8 cellular contexts compared by ENCODE assay signal in the genomic region with DNA sequence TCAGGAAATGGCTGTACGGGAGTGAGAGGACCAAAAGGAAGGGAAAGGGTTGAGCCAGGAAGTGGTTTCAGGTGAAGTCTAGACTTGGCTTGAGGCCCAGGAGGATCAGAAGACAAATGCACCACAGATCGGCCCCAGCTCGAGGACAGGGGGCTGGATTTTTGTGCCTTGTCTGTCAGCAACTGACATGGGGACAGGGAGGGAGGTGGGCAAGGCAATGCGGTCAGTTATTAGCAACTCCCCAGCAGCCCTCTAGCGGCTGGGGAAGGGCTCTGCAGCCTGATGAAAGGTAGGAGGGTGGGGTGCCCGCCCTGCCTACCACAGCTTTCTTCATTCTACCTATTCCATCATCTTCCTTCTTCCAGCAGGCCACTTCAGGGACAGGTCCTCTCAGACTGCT. TPM values are rescaled to one million over a fixed set of nuclear protein-coding genes. Genes with fewer than 3 reads are reported as not detected.
DNase-seq lines count a peak whose midpoint lies in the region; ATAC-seq, FAIRE-seq and TF ChIP-seq lines count a peak whose summit lies in the region.

No MANE protein-coding gene starts in this region.

- FAIRE-seq in H54 (lab: Jason Lieb, UNC), result no peak
- FAIRE-seq in astrocyte (lab: Jason Lieb, UNC), result no peak

- TF ChIP-seq CTCF in MM.1S (IDR thresholded peaks at IDR 0.05; ENCODE audit: low read length) (peak; percentile 75), astrocyte (IDR thresholded peaks at IDR 0.05; ENCODE audit: insufficient read depth, low read depth, low read length) (peak; percentile 64), left lung (IDR thresholded peaks at IDR 0.05) (peak; percentile 68 to 79), omental fat pad (IDR thresholded peaks at IDR 0.05) (no peak)

- H3K27ac Mint-ChIP-seq in astrocyte (ENCODE audit: unreplicated experiment), result no peak overlapping the region

- H4K20me1 ChIP-seq in MM.1S (ENCODE audit: insufficient read depth, low read length), result no peaks in the 10 kb centered on the region
- no peaks in the 10 kb centered on the region for H4K20me1 ChIP-seq in astrocyte (ENCODE audit: insufficient read depth, low read length)

- no peak for TF ChIP-seq POLR2A in H54 (IDR thresholded peaks at IDR 0.05; ENCODE audit: low read depth, low read length)

- H2AFZ ChIP-seq in MM.1S (ENCODE audit: low read length), result peak overlapping the region; percentile 57; the same call in 1 of the 2 replicates
- peak overlapping the region; percentile 39 for H2AFZ ChIP-seq in astrocyte (ENCODE audit: low read depth, low read length)

- no peaks in the 10 kb centered on the region for H3K36me3 Mint-ChIP-seq in astrocyte (ENCODE audit: low read depth, unreplicated experiment)

- DNase-seq in A172 (ENCODE audit: low spot score) (peak; percentile 36), Daoy (ENCODE audit: low read depth) (peak; percentile 44), H54 (ENCODE audit: insufficient read length, low spot score) (peak; percentile 24), MM.1S (peak; percentile 26), astrocyte (ENCODE audit: low read depth) (no peak), left lung (peak; percentile 36 to 82), HCEC 1CT (no peak), omental fat pad (ENCODE audit: low spot score) (no peak)

- no peaks in the 10 kb centered on the region for H3K9me3 ChIP-seq in MM.1S (replicated peaks; ENCODE audit: insufficient read depth, low read length)
- H3K9me3 ChIP-seq in astrocyte (ENCODE audit: insufficient read depth, low read depth, low read length), result no peaks in the 10 kb centered on the region
- H3K9me3 ChIP-seq in left lung, result no peaks in the 10 kb centered on the region

- no peaks in the 10 kb centered on the region for H3K36me3 ChIP-seq in MM.1S (replicated peaks; ENCODE audit: insufficient read depth, low read length)
- no peaks in the 10 kb centered on the region for H3K36me3 ChIP-seq in astrocyte (ENCODE audit: insufficient read depth, low read length)
- H3K36me3 ChIP-seq in left lung, result no peaks in the 10 kb centered on the region

- H3K9me3 Mint-ChIP-seq in astrocyte (ENCODE audit: unreplicated experiment), result no peaks in the 10 kb centered on the region

- no peaks in the 10 kb centered on the region for H3K27me3 ChIP-seq in MM.1S (replicated peaks; ENCODE audit: insufficient read depth, low read length)
- H3K27me3 ChIP-seq in astrocyte (ENCODE audit: insufficient read depth, low read length), result no peaks in the 10 kb centered on the region
- H3K27me3 ChIP-seq in left lung, result no peaks in the 10 kb centered on the region

- H3K4me2 ChIP-seq in MM.1S (ENCODE audit: low read depth, low read length) (no peak overlapping the region; the same call in 1 of the 2 replicates), astrocyte (ENCODE audit: low read length) (no peak overlapping the region)

- ATAC-seq in left lung (peak; percentile 90), omental fat pad (ENCODE audit: low FRiP score) (no peak)

- no peaks in the 10 kb centered on the region for H3K9me2 ChIP-seq in MM.1S (replicated peaks; ENCODE audit: insufficient read depth, low read length)

- H3K4me1 ChIP-seq in MM.1S (ENCODE audit: low read length) (peaks cover 5% of the 10 kb centered on the region; the same call in 1 of the 2 replicates), astrocyte (ENCODE audit: insufficient read depth, low read length) (no peaks in the 10 kb centered on the region), left lung (peaks cover 0 to 14% of the 10 kb centered on the region in 2 donors)

- no peaks in the 10 kb centered on the region for H3K27me3 Mint-ChIP-seq in astrocyte (ENCODE audit: low read depth, unreplicated experiment)

- H3K79me2 ChIP-seq in MM.1S (ENCODE audit: low read length), result no peaks in the 10 kb centered on the region
- H3K79me2 ChIP-seq in astrocyte (ENCODE audit: insufficient read depth, low read length), result no peaks in the 10 kb centered on the region

- H3K4me1 Mint-ChIP-seq in astrocyte (ENCODE audit: low read depth, unreplicated experiment), result peaks cover 12% of the 10 kb centered on the region

- no peak overlapping the region for H3K4me3 Mint-ChIP-seq in astrocyte (ENCODE audit: unreplicated experiment)

- H3K9ac ChIP-seq in MM.1S (ENCODE audit: low read length) (no peak overlapping the region), astrocyte (ENCODE audit: low read length) (no peak overlapping the region)

- H3F3A ChIP-seq in MM.1S (ENCODE audit: insufficient read depth, low read length), result no peaks in the 10 kb centered on the region

- intact Hi-C loops in left lung (cut with DNase I), result loop anchor here (5.0 to 10.0 kb wide), 3 partner anchors 175 to 485 kb away; a partner anchor contains a TSS

- no peak overlapping the region for H3K27ac ChIP-seq in MM.1S (ENCODE audit: low read length)
- no peak overlapping the region for H3K27ac ChIP-seq in astrocyte (ENCODE audit: low read depth, low read length)
- H3K27ac ChIP-seq in left lung, result no peak overlapping the region

- H3K4me3 ChIP-seq in MM.1S (ENCODE audit: low read length) (no peak overlapping the region), astrocyte (ENCODE audit: insufficient read depth, low read depth, low read length) (no peak overlapping the region), left lung (no peak overlapping the region)

RNA-seq across cellular contexts. Expression of a gene that starts 50.0 kb away (rescaled TPM):
- not detected in 2 replicates for total RNA-seq in A172 (2014; rRNA removed; shearing (Covaris generic))
- total RNA-seq in Daoy (2014; rRNA removed; shearing (Covaris generic)), result not detected in 2 replicates
- total RNA-seq in astrocyte (not detected in 2 replicates), left lung (under 1 TPM; 0.20 to 0.37 TPM), omental fat pad (1 to 10 TPM in 1 of 4 donors, under 1 TPM in 2, not detected in 1; 0.48 to 2.0 (median 0.69) TPM)

Comparison
In these comparisons a context has a peak if more than half of its experiments do, and no peak if none do; other contexts are left out.
1. DNase-seq: peak in A172 (single experiment), Daoy (single experiment), H54 (single experiment), MM.1S (single experiment) and left lung (2 of 2); none in astrocyte (single experiment), HCEC 1CT (single experiment) and omental fat pad (single experiment).
2. CTCF ChIP-seq: peak in MM.1S (single experiment), astrocyte (single experiment) and left lung (2 of 2); none in omental fat pad (0 of 3).